Comparison of ENCODE assay signal across 20 cellular contexts in genomic region chr11:103716363-103716762, GRCh38.
"Had no signal": no experiment of that assay in that cellular context is flagged by ENCODE, and none has a peak within 500 bp of the region (broad histone marks: within the 10 kb centered on the region; RNA-seq: fewer than 3 reads in every experiment).

No MANE protein-coding gene starts in this region.

- H3K9me3 ChIP-seq: SJSA1 had no signal

- H3K27me3 ChIP-seq: SJSA1 had no signal

- DNase-seq: Kasumi-1, MV-4-11, NCI-H1048, NCI-H1105, NCI-H1436 treated with DMSO at 0.1 percent for 48 hours, NCI-H1694, NCI-H187 treated with DMSO at 0.1 percent for 48 hours, NCI-H2029 treated with DMSO at 0.1 percent for 48 hours, NCI-H2227 treated with DMSO at 0.1 percent for 48 hours, NCI-H524, NCI-H526 treated with DMSO at 0.1 percent for 48 hours, Right ventricle myocardium superior, RPMI8226, SIG-M5 had no signal

- H3K4me3 ChIP-seq: K562, SJSA1, SK-N-MC had no signal

- H3K4me2 ChIP-seq: KMS-11 had no signal

- H3K4me3 Mint-ChIP-seq: IgD-negative memory B cell had no signal

- H3K4me1 ChIP-seq: SJSA1 had no signal

- H3K36me3 Mint-ChIP-seq: IgD-negative memory B cell had no signal

- H3K27me3 Mint-ChIP-seq: IgD-negative memory B cell had no signal

- H3K27ac Mint-ChIP-seq: IgD-negative memory B cell had no signal

- H3K36me3 ChIP-seq: SJSA1 had no signal

- H3K9me3 Mint-ChIP-seq: IgD-negative memory B cell had no signal

- H3K27ac ChIP-seq: KMS-11, SJSA1, SK-N-MC had no signal

- ATAC-seq: HepG2, K562 had no signal

- H3K4me1 Mint-ChIP-seq: IgD-negative memory B cell had no signal

- H3K9ac ChIP-seq: KMS-11 had no signal
